Comparison of ENCODE assay signal across 17 cellular contexts in genomic region chr4:41526628-41527027, GRCh38. TPM values are rescaled to one million over a fixed set of nuclear protein-coding genes. Genes with fewer than 3 reads are reported as not detected.
"Had no signal": no experiment of that assay in that cellular context is flagged by ENCODE, and none has a peak within 500 bp of the region (broad histone marks: within the 10 kb centered on the region; RNA-seq: fewer than 3 reads in every experiment).

No MANE protein-coding gene starts in this region.

- H3K9me3 ChIP-seq: breast epithelium, gastroesophageal sphincter, stomach, testis, uterus had no signal

- H3K4me3 ChIP-seq: breast epithelium, gastroesophageal sphincter, lung, stomach, testis, uterus had no signal

- H3K27ac Mint-ChIP-seq: activated CD4-positive, alpha-beta T cell treated with anti-CD3 and anti-CD28 coated beads, Interleukin-2, amount 10 ng/mL, durations not matched to agents 7 days and 5 days; activated naive CD8-positive, alpha-beta T cell treated with anti-CD3 and anti-CD28 coated beads for 36 hours; dendritic cell treated with granulocyte-macrophage colony-stimulating factor and Interleukin-4, amounts not matched to agents 40 ng/mL and 50 ng/mL, for 4 days had no signal

- H3K9me3 Mint-ChIP-seq: activated CD4-positive, alpha-beta T cell treated with anti-CD3 and anti-CD28 coated beads, Interleukin-2, amount 10 ng/mL, durations not matched to agents 7 days and 5 days; activated naive CD8-positive, alpha-beta T cell treated with anti-CD3 and anti-CD28 coated beads for 36 hours had no signal

- H3K27me3 ChIP-seq: breast epithelium, gastroesophageal sphincter, stomach, testis, uterus had no signal

- FAIRE-seq: islet of Langerhans, TTC549 had no signal

- H3K27ac ChIP-seq: breast epithelium, gastroesophageal sphincter, stomach, testis, uterus had no signal

- H3K36me3 ChIP-seq: breast epithelium, gastroesophageal sphincter, stomach, uterus had no signal

- H3K4me1 ChIP-seq: breast epithelium, gastroesophageal sphincter, stomach, testis, uterus had no signal

- H3K27me3 Mint-ChIP-seq: activated CD4-positive, alpha-beta T cell treated with anti-CD3 and anti-CD28 coated beads, Interleukin-2, amount 10 ng/mL, durations not matched to agents 7 days and 5 days; activated naive CD8-positive, alpha-beta T cell treated with anti-CD3 and anti-CD28 coated beads for 36 hours; dendritic cell treated with granulocyte-macrophage colony-stimulating factor and Interleukin-4, amounts not matched to agents 40 ng/mL and 50 ng/mL, for 4 days had no signal

- H3K4me3 Mint-ChIP-seq: activated CD4-positive, alpha-beta T cell treated with anti-CD3 and anti-CD28 coated beads, Interleukin-2, amount 10 ng/mL, durations not matched to agents 7 days and 5 days; activated naive CD8-positive, alpha-beta T cell treated with anti-CD3 and anti-CD28 coated beads for 36 hours; dendritic cell treated with granulocyte-macrophage colony-stimulating factor and Interleukin-4, amounts not matched to agents 40 ng/mL and 50 ng/mL, for 4 days had no signal

- H3K4me1 Mint-ChIP-seq: activated CD4-positive, alpha-beta T cell treated with anti-CD3 and anti-CD28 coated beads, Interleukin-2, amount 10 ng/mL, durations not matched to agents 7 days and 5 days; activated naive CD8-positive, alpha-beta T cell treated with anti-CD3 and anti-CD28 coated beads for 36 hours had no signal

- H3K36me3 Mint-ChIP-seq: activated naive CD8-positive, alpha-beta T cell treated with anti-CD3 and anti-CD28 coated beads for 36 hours had no signal

- DNase-seq: activated CD4-positive, alpha-beta T cell treated with anti-CD3 and anti-CD28 coated beads, Interleukin-2, amount 10 ng/mL, durations not matched to agents 7 days and 5 days; activated naive CD8-positive, alpha-beta T cell treated with anti-CD3 and anti-CD28 coated beads for 36 hours; effector memory CD4-positive, alpha-beta T cell; erythroblast; left colon; midbrain; stimulated activated CD4-positive, alpha-beta T cell treated with anti-CD3 and anti-CD28 coated beads, Interleukin-1b, Interleukin-23, amount 100 ng/mL, for 48 hours; stomach; T-helper 2 cell; testis; uterus had no signal

RNA-seq across cellular contexts. Expression of gene LIMCH1, which starts 11.3 kb away (rescaled TPM):
- total RNA-seq: activated CD4-positive, alpha-beta T cell treated with anti-CD3 and anti-CD28 coated beads, Interleukin-2, amount 10 ng/mL, durations not matched to agents 7 days and 5 days; activated naive CD8-positive, alpha-beta T cell treated with anti-CD3 and anti-CD28 coated beads for 36 hours had no signal
